8 cellular contexts compared by ENCODE assay signal in the genomic region with DNA sequence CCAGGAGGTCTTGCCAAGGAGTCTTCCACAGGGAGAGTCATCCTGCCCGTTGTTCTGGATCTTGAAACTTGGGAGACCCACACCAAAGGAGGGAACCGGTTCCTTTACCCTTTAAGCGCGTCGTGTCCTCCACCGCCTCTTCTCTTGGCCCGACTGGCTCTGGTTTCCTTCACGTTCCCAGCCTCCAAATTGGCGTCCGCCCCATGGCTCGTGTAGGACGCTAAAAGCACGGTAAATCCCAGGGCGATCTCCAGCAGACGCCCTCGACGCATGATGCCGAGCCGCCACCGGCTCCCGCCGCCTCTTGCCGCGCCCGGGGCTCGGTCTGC. TPM values are rescaled to one million over a fixed set of nuclear protein-coding genes. Genes with fewer than 3 reads are reported as not detected.
DNase-seq lines count a peak whose midpoint lies in the region; ATAC-seq, FAIRE-seq and TF ChIP-seq lines count a peak whose summit lies in the region.

No MANE protein-coding gene starts in this region.

- H3K4me3 ChIP-seq in mammary epithelial cell (replicated peaks in 1 of 3; ENCODE audit: insufficient read depth in 1 of 3, low read depth in 2 of 3, low read length in 3 of 3) = peak overlapping the region; percentile 69 to 80 (median 73)
- H3K4me3 ChIP-seq in lower lobe of right lung = peak overlapping the region; percentile 72
- H3K4me3 ChIP-seq in urinary bladder (ENCODE audit: low read depth, low read length) = peak overlapping the region; percentile 90

- in situ Hi-C loops in mammary epithelial cell (cut with MboI; ENCODE audit: low sequenced_read_pairs in 2 of 2) = loop anchor here (10.0 to 25.0 kb wide), 2 partner anchors 280 to 282 kb away; no protein-coding TSS in a partner anchor

- dilution Hi-C loops in mammary epithelial cell (cut with HindIII; ENCODE audit: low sequenced_read_pairs) = no loop called here

- TF ChIP-seq CTCF in mammary epithelial cell (conservative IDR thresholded peaks at IDR 0.05 in 1 of 2, IDR thresholded peaks at IDR 0.05 in 1 of 2; ENCODE audit: extremely low read depth in 1 of 2, insufficient read depth in 1 of 2, low read depth in 1 of 2, low read length in 2 of 2) = no peak
- no peak for TF ChIP-seq CTCF in lower lobe of right lung (IDR thresholded peaks at IDR 0.05)

- peak; percentile 16 for FAIRE-seq in GM12891 (lab: Jason Lieb, UNC)

- H3K27me3 ChIP-seq in mammary epithelial cell (ENCODE audit: insufficient read depth, low read length) = peaks cover 1% of the 10 kb centered on the region
- H3K27me3 ChIP-seq in lower lobe of right lung (ENCODE audit: low read depth) = peaks cover 26% of the 10 kb centered on the region

- CTCF ChIA-PET in mammary epithelial cell (lab: Charles Lee; ENCODE audit: low non-redundant PET) = interaction anchor here (0.6 kb wide), 1 partner anchor 136 kb away, joined by 3 read pairs; no protein-coding TSS in a partner anchor

- peak overlapping the region; percentile 85 for H2AFZ ChIP-seq in mammary epithelial cell (ENCODE audit: low read depth, low read length)

- H3K4me2 ChIP-seq in mammary epithelial cell (ENCODE audit: insufficient read depth, low read depth, low read length) = peak overlapping the region; percentile 100

- ATAC-seq in HG03108 (IDR thresholded peaks at IDR 0.05; ENCODE audit: unreplicated experiment) (peak; percentile 7), lower lobe of right lung (no peak)

- H3K27ac ChIP-seq in mammary epithelial cell (ENCODE audit: insufficient read depth, low read depth, low read length) = no peak overlapping the region
- peak overlapping the region; percentile 86 for H3K27ac ChIP-seq in lower lobe of right lung
- H3K27ac ChIP-seq in urinary bladder (ENCODE audit: low read depth) = peak overlapping the region; percentile 78

- no peaks in the 10 kb centered on the region for H4K20me1 ChIP-seq in mammary epithelial cell (ENCODE audit: insufficient read depth, low read length)

- BruUV-seq in mammary epithelial cell (replicated peaks; lab: Mats Ljungman, UMichigan) = no TSS peak

- H3K9me3 ChIP-seq in mammary epithelial cell (replicated peaks; ENCODE audit: insufficient read depth, low read length) (no peaks in the 10 kb centered on the region), lower lobe of right lung (no peaks in the 10 kb centered on the region)

- WGBS in mammary epithelial cell (ENCODE audit: low coverage, missing lambda C conversion rate) = 0% methylated on average over 1 of the region's 26 CpGs
- WGBS in urinary bladder = 1% methylated on average over 26 of the region's 26 CpGs

- no peaks in the 10 kb centered on the region for H3K79me2 ChIP-seq in mammary epithelial cell (ENCODE audit: insufficient read depth, low read length)

- H3K4me1 ChIP-seq in mammary epithelial cell (ENCODE audit: insufficient read depth, low read length) (peaks cover 17% of the 10 kb centered on the region), lower lobe of right lung (peaks cover 27% of the 10 kb centered on the region), urinary bladder (ENCODE audit: insufficient read depth) (no peaks in the 10 kb centered on the region)

- TF ChIP-seq POLR2A in GM12891 (IDR thresholded peaks at IDR 0.05; ENCODE audit: low read depth, low read length) = no peak

- intact Hi-C loops in mammary epithelial cell (cut with micrococcal nuclease) = loop anchor here (2.0 to 10.0 kb wide), 4 partner anchors 77 to 212 kb away; no protein-coding TSS in a partner anchor
- intact Hi-C loops in lower lobe of right lung (cut with DNase I) = no loop called here

- no peak for DNase-seq in GM12891 (ENCODE audit: insufficient read length, low spot score)
- DNase-seq in mammary epithelial cell = no peak
- no peak for DNase-seq in lower lobe of right lung
- DNase-seq in activated CD4-positive, CD25-positive, alpha-beta regulatory T cell treated with anti-CD3 and anti-CD28 coated beads, Interleukin-2, amount 50 U/mL, for 72 hours = no peak
- DNase-seq in T-helper 1 cell = no peak
- DNase-seq in NCI-H1436 (lab: John Stamatoyannopoulos, UW) = no peak

- no peaks in the 10 kb centered on the region for H3K36me3 ChIP-seq in mammary epithelial cell (ENCODE audit: insufficient read depth, low read length)
- H3K36me3 ChIP-seq in lower lobe of right lung = no peaks in the 10 kb centered on the region
- H3K36me3 ChIP-seq in urinary bladder (ENCODE audit: insufficient read depth) = no peaks in the 10 kb centered on the region

- H3K9ac ChIP-seq in mammary epithelial cell (ENCODE audit: insufficient read depth, low read length) = no peak overlapping the region

TF ChIP-seq in GM12891, 5 proteins besides CTCF, POLR2A, EP300 and RAD21:
- TF ChIP-seq SPI1 (IDR thresholded peaks at IDR 0.05; ENCODE audit: low read depth, low read length) = no peak
- TF ChIP-seq POU2F2 (IDR thresholded peaks at IDR 0.05; ENCODE audit: low read depth, low read length) = no peak
- TF ChIP-seq TAF1 (IDR thresholded peaks at IDR 0.05; ENCODE audit: low read depth, low read length) = no peak
- TF ChIP-seq PAX5 (IDR thresholded peaks at IDR 0.05; ENCODE audit: insufficient read depth, low read length, severe bottlenecking) = no peak
- TF ChIP-seq POLR2AphosphoS5 (IDR thresholded peaks at IDR 0.05; ENCODE audit: low read depth, low read length) = no peak

RNA-seq across cellular contexts. Expression of a gene that starts 1.0 kb away (rescaled TPM):
- 5.1 TPM for polyA plus RNA-seq in GM12891 (2012; ENCODE audit: low read depth, missing spikeins)
- total RNA-seq in mammary epithelial cell (10 to 100 TPM; 14.0 to 26.7 TPM), lower lobe of right lung (75.3 TPM), urinary bladder (698 TPM)
- polyA plus RNA-seq in mammary epithelial cell (3.6 TPM), urinary bladder (75.5 TPM)
- polyA minus RNA-seq in mammary epithelial cell = 5.9 TPM
